In genomic region chrX:148310402-148311200, GRCh38 we compare ENCODE assay signal across 7 cellular contexts.
DNase-seq lines count a peak whose midpoint lies in the region; ATAC-seq and TF ChIP-seq lines count a peak whose summit lies in the region.

No MANE protein-coding gene starts in this region.

- H3K4me3 Mint-ChIP-seq in activated T-helper 2 cell treated with anti-CD3 and anti-CD28 coated beads, Interferon-gamma antibody, Interleukin-2, Interleukin-4, amounts not matched to agents 10 μg/mL and 5 μg/mL and 100 μg/mL, durations not matched to agents 14 hours and 24 hours and 36 hours (ENCODE audit: low read depth) = no peak overlapping the region
- H3K4me3 Mint-ChIP-seq in stimulated activated effector memory CD8-positive, alpha-beta T cell treated with anti-CD3 and anti-CD28 coated beads, Interleukin-12 subunit alpha, Interleukin-12 subunit beta, amount 100 ng/mL, for 72 hours = no peak overlapping the region
- H3K4me3 Mint-ChIP-seq in type B pancreatic cell = no peak overlapping the region

- H3K27me3 Mint-ChIP-seq in activated T-helper 2 cell treated with anti-CD3 and anti-CD28 coated beads, Interferon-gamma antibody, Interleukin-2, Interleukin-4, amounts not matched to agents 10 μg/mL and 5 μg/mL and 100 μg/mL, durations not matched to agents 14 hours and 24 hours and 36 hours (ENCODE audit: low read depth) = no peaks in the 10 kb centered on the region
- no peaks in the 10 kb centered on the region for H3K27me3 Mint-ChIP-seq in type B pancreatic cell

- no peak overlapping the region for H3K27ac ChIP-seq in brain microvascular endothelial cell

- peak overlapping the region; percentile 83 for H3K27ac Mint-ChIP-seq in activated T-helper 2 cell treated with anti-CD3 and anti-CD28 coated beads, Interferon-gamma antibody, Interleukin-2, Interleukin-4, amounts not matched to agents 10 μg/mL and 5 μg/mL and 100 μg/mL, durations not matched to agents 14 hours and 24 hours and 36 hours
- no peak overlapping the region for H3K27ac Mint-ChIP-seq in stimulated activated effector memory CD8-positive, alpha-beta T cell treated with anti-CD3 and anti-CD28 coated beads, Interleukin-12 subunit alpha, Interleukin-12 subunit beta, amount 100 ng/mL, for 72 hours
- no peak overlapping the region for H3K27ac Mint-ChIP-seq in type B pancreatic cell

- in situ Hi-C loops in brain microvascular endothelial cell (cut with HindIII; ENCODE audit: low pct_ligation_motif_present, low sequenced_read_pairs) = no loop called here

- no peak overlapping the region for H3K4me3 ChIP-seq in brain microvascular endothelial cell (ENCODE audit: low read depth, low read length)

- no peaks in the 10 kb centered on the region for H3K27me3 ChIP-seq in brain microvascular endothelial cell (replicated peaks)

- intact Hi-C loops in activated T-helper 2 cell treated with anti-CD3 and anti-CD28 coated beads, Interferon-gamma antibody, Interleukin-2, Interleukin-4, amounts not matched to agents 10 μg/mL and 5 μg/mL and 100 μg/mL, durations not matched to agents 14 hours and 24 hours and 36 hours (cut with micrococcal nuclease) = loop anchor here (1.0 to 2.0 kb wide), 3 partner anchors 28 to 156 kb away; no protein-coding TSS in a partner anchor

- H3K36me3 ChIP-seq in brain microvascular endothelial cell (replicated peaks) = no peaks in the 10 kb centered on the region

- DNase-seq in NAMALWA (ENCODE audit: low spot score) (peak; percentile 1), brain microvascular endothelial cell (no peak), COR-L47 (lab: John Stamatoyannopoulos, UW) (no peak), type B pancreatic cell (ENCODE audit: extremely low spot score, unreplicated experiment) (no peak)
- peak; percentile 55 for DNase-seq in activated T-helper 2 cell treated with anti-CD3 and anti-CD28 coated beads, Interferon-gamma antibody, Interleukin-2, Interleukin-4, amounts not matched to agents 10 μg/mL and 5 μg/mL and 100 μg/mL, durations not matched to agents 14 hours and 24 hours and 36 hours (ENCODE audit: low spot score)
- DNase-seq in stimulated activated effector memory CD8-positive, alpha-beta T cell treated with anti-CD3 and anti-CD28 coated beads, Interleukin-12 subunit alpha, Interleukin-12 subunit beta, amount 100 ng/mL, for 72 hours (ENCODE audit: low spot score in 2 of 2) = peak; percentile 2 to 51

- peak; percentile 82 for ATAC-seq in GM21528 (IDR thresholded peaks at IDR 0.05; ENCODE audit: low FRiP score, unreplicated experiment)
- ATAC-seq in stimulated activated effector memory CD8-positive, alpha-beta T cell treated with anti-CD3 and anti-CD28 coated beads, Interleukin-12 subunit alpha, Interleukin-12 subunit beta, amount 100 ng/mL, for 72 hours = peak; percentile 93

- TF ChIP-seq CTCF in brain microvascular endothelial cell (IDR thresholded peaks at IDR 0.05; ENCODE audit: low read depth, low read length, missing control alignments) (no peak), type B pancreatic cell (conservative IDR thresholded peaks at IDR 0.05) (no peak)

- H3K4me1 Mint-ChIP-seq in activated T-helper 2 cell treated with anti-CD3 and anti-CD28 coated beads, Interferon-gamma antibody, Interleukin-2, Interleukin-4, amounts not matched to agents 10 μg/mL and 5 μg/mL and 100 μg/mL, durations not matched to agents 14 hours and 24 hours and 36 hours (ENCODE audit: low read depth) = peaks cover 31% of the 10 kb centered on the region
- H3K4me1 Mint-ChIP-seq in stimulated activated effector memory CD8-positive, alpha-beta T cell treated with anti-CD3 and anti-CD28 coated beads, Interleukin-12 subunit alpha, Interleukin-12 subunit beta, amount 100 ng/mL, for 72 hours = peaks cover 25% of the 10 kb centered on the region
- H3K4me1 Mint-ChIP-seq in type B pancreatic cell (ENCODE audit: unreplicated experiment) = no peaks in the 10 kb centered on the region

- H3K9me3 Mint-ChIP-seq in activated T-helper 2 cell treated with anti-CD3 and anti-CD28 coated beads, Interferon-gamma antibody, Interleukin-2, Interleukin-4, amounts not matched to agents 10 μg/mL and 5 μg/mL and 100 μg/mL, durations not matched to agents 14 hours and 24 hours and 36 hours = peaks cover 21% of the 10 kb centered on the region
- H3K9me3 Mint-ChIP-seq in stimulated activated effector memory CD8-positive, alpha-beta T cell treated with anti-CD3 and anti-CD28 coated beads, Interleukin-12 subunit alpha, Interleukin-12 subunit beta, amount 100 ng/mL, for 72 hours = no peaks in the 10 kb centered on the region
- no peaks in the 10 kb centered on the region for H3K9me3 Mint-ChIP-seq in type B pancreatic cell

- peaks cover 29% of the 10 kb centered on the region for H3K36me3 Mint-ChIP-seq in activated T-helper 2 cell treated with anti-CD3 and anti-CD28 coated beads, Interferon-gamma antibody, Interleukin-2, Interleukin-4, amounts not matched to agents 10 μg/mL and 5 μg/mL and 100 μg/mL, durations not matched to agents 14 hours and 24 hours and 36 hours (ENCODE audit: low read depth)
- H3K36me3 Mint-ChIP-seq in stimulated activated effector memory CD8-positive, alpha-beta T cell treated with anti-CD3 and anti-CD28 coated beads, Interleukin-12 subunit alpha, Interleukin-12 subunit beta, amount 100 ng/mL, for 72 hours = no peaks in the 10 kb centered on the region
- no peaks in the 10 kb centered on the region for H3K36me3 Mint-ChIP-seq in type B pancreatic cell

Comparison
In these comparisons a context has a peak if more than half of its experiments do, and no peak if none do; other contexts are left out.
1. DNase-seq: peak in NAMALWA (single experiment), activated T-helper 2 cell treated with anti-CD3 and anti-CD28 coated beads, Interferon-gamma antibody, Interleukin-2, Interleukin-4, amounts not matched to agents 10 μg/mL and 5 μg/mL and 100 μg/mL, durations not matched to agents 14 hours and 24 hours and 36 hours (single experiment) and stimulated activated effector memory CD8-positive, alpha-beta T cell treated with anti-CD3 and anti-CD28 coated beads, Interleukin-12 subunit alpha, Interleukin-12 subunit beta, amount 100 ng/mL, for 72 hours (2 of 2); none in brain microvascular endothelial cell (single experiment), COR-L47 (single experiment) and type B pancreatic cell (single experiment).